ENCODE assay signal across 8 cellular contexts in the genomic region with DNA sequence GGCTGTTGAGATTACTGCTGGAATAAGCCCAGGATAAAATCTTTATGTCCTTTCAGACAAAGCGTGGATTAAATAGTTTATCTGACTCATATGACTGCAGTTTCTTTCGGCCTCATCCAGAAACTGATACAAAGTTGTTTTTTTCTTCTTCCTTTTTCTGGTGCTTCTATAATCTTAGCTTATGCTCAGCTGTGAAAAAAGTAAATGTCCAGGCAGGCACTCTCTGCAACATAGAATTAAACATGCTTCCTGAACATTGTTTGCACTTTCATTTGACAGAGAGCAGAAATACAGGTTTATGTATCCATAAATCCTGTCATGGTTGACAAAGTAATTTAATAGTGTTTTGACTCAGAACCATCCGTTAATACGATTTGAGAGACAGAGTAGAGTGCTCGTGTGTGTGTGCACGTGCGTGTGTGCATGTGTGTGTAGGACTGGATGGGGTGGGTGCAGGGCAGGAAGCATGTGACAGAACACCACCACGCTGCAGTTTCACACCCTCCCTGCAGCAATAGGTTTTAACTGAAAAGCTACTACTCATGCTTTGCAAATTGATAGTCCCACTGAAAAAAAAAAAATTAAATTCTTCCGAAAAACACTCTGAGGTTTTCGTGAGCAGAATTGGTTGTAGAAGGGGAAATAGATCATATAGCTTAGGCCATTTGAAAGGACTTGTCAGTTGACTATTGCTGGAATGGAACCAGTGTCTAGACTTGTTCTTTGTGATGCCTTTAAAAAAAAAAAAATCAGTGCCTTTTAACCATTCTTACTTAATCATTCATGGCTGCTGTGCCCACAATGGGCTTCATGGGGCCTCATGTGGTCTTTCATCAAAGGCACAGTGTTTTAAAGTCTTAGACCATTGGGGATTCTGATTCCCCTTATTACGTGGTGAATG.
A peak's percentile ranks its signal among the peaks of the same experiment; 100 is the strongest.
DNase-seq lines count a peak whose midpoint lies in the region; ATAC-seq, FAIRE-seq and TF ChIP-seq lines count a peak whose summit lies in the region.

No MANE protein-coding gene starts in this region.

- H3K4me3 ChIP-seq in GM23338 = no peak overlapping the region
- H3K4me3 ChIP-seq in vagina = peak overlapping the region in 1 of 2 donors; percentile 4

- peak; percentile 21; the same call in 2 of the 3 replicates for ATAC-seq in GM23338
- peak; percentile 88 to 90 for ATAC-seq in activated CD4-positive, CD25-positive, alpha-beta regulatory T cell treated with anti-CD3 and anti-CD28 coated beads, Interleukin-2, amount 50 U/mL, for 24 hours

- H3F3A ChIP-seq in GM23338 (replicated peaks; ENCODE audit: low read depth) = no peaks in the 10 kb centered on the region

- no peaks in the 10 kb centered on the region for H3K36me3 Mint-ChIP-seq in GM23338 (ENCODE audit: low read depth)

- 0 out of 2 replicates have a peak overlapping the region, but pooled peaks have one; percentile 2 for H3K27ac ChIP-seq in GM23338 (ENCODE audit: low read depth)
- H3K27ac ChIP-seq in vagina = peak overlapping the region; percentile 43

- no peak overlapping the region for H2AFZ ChIP-seq in GM23338

- H3K9me2 ChIP-seq in GM23338 (ENCODE audit: insufficient read depth) = no peaks in the 10 kb centered on the region

- H3K36me3 ChIP-seq in GM23338 (ENCODE audit: insufficient read depth) = no peaks in the 10 kb centered on the region
- H3K36me3 ChIP-seq in vagina = no peaks in the 10 kb centered on the region

- intact Hi-C loops in vagina (cut with DNase I) = no loop called here

- TF ChIP-seq POLR2A in GM12891 (IDR thresholded peaks at IDR 0.05; ENCODE audit: low read depth, low read length) (0 out of 2 replicates have a peak, but pooled peaks have one; percentile 1), vagina (IDR thresholded peaks at IDR 0.05) (no peak)

- no peak overlapping the region; the same call in 2 of the 3 replicates for H3K4me3 Mint-ChIP-seq in GM23338

- H3K79me2 ChIP-seq in GM23338 (replicated peaks; ENCODE audit: insufficient read depth) = peaks cover 80% of the 10 kb centered on the region

- no peak for TF ChIP-seq CTCF in GM23338 (conservative IDR thresholded peaks at IDR 0.05; ENCODE audit: low read depth in 2 of 2)
- no peak for TF ChIP-seq CTCF in vagina (IDR thresholded peaks at IDR 0.05)

- peaks cover 22% of the 10 kb centered on the region; the same call in 1 of the 2 replicates for H4K20me1 ChIP-seq in GM23338 (replicated peaks; ENCODE audit: insufficient read depth)

- H3K9me3 ChIP-seq in vagina = no peaks in the 10 kb centered on the region

- no peaks in the 10 kb centered on the region for H3K9me3 Mint-ChIP-seq in GM23338

- peak overlapping the region; percentile 26; the same call in 1 of the 2 replicates for H3K4me2 ChIP-seq in GM23338

- peaks cover 42% of the 10 kb centered on the region for H3K4me1 ChIP-seq in GM23338 (ENCODE audit: insufficient read depth)
- H3K4me1 ChIP-seq in vagina = peaks cover 90% of the 10 kb centered on the region

- H3K4me1 Mint-ChIP-seq in GM23338 = peaks cover 56% of the 10 kb centered on the region

- peak overlapping the region; percentile 32 for H3K27ac Mint-ChIP-seq in GM23338

- H3K27me3 Mint-ChIP-seq in GM23338 (ENCODE audit: insufficient read depth, low read depth, poor library complexity) = peaks cover 1% of the 10 kb centered on the region

- peak; percentile 100 for FAIRE-seq in GM12891 (lab: Jason Lieb, UNC)

- DNase-seq in GM12891 (ENCODE audit: insufficient read length, low spot score) (no peak), GM23338 (ENCODE audit: low spot score) (no peak), NCI-H1092 (lab: John Stamatoyannopoulos, UW) (peak; percentile 46), nucleus accumbens (lab: John Stamatoyannopoulos, UW) (peak in 34 of 56 donors; percentile 6 to 60 (median 27)), vagina (ENCODE audit: extremely low spot score in 2 of 2) (no peak), SKM-1 treated with dmso at 0.1 percent for 144 hours (lab: John Stamatoyannopoulos, UW; ENCODE audit: unreplicated experiment) (no peak)
- peak; percentile 11 for DNase-seq in effector CD4-positive, alpha-beta T cell

- H3K27me3 ChIP-seq in GM23338 (ENCODE audit: insufficient read depth) (no peaks in the 10 kb centered on the region), vagina (no peaks in the 10 kb centered on the region)

TF ChIP-seq in GM12891, 5 proteins besides CTCF, POLR2A, EP300 and RAD21:
- TF ChIP-seq POU2F2 (IDR thresholded peaks at IDR 0.05; ENCODE audit: low read depth, low read length) = 0 out of 2 replicates have a peak, but pooled peaks have one; percentile 5
- no peak for TF ChIP-seq PAX5 (IDR thresholded peaks at IDR 0.05; ENCODE audit: insufficient read depth, low read length, severe bottlenecking)

TF ChIP-seq in GM23338, 12 proteins besides CTCF, POLR2A, EP300 and RAD21 (continues in another document):
- no peak for TF ChIP-seq CREB1 (CRISPR knock-in tag; IDR thresholded peaks at IDR 0.05; ENCODE audit: low read depth)
- TF ChIP-seq, protein P1, sequence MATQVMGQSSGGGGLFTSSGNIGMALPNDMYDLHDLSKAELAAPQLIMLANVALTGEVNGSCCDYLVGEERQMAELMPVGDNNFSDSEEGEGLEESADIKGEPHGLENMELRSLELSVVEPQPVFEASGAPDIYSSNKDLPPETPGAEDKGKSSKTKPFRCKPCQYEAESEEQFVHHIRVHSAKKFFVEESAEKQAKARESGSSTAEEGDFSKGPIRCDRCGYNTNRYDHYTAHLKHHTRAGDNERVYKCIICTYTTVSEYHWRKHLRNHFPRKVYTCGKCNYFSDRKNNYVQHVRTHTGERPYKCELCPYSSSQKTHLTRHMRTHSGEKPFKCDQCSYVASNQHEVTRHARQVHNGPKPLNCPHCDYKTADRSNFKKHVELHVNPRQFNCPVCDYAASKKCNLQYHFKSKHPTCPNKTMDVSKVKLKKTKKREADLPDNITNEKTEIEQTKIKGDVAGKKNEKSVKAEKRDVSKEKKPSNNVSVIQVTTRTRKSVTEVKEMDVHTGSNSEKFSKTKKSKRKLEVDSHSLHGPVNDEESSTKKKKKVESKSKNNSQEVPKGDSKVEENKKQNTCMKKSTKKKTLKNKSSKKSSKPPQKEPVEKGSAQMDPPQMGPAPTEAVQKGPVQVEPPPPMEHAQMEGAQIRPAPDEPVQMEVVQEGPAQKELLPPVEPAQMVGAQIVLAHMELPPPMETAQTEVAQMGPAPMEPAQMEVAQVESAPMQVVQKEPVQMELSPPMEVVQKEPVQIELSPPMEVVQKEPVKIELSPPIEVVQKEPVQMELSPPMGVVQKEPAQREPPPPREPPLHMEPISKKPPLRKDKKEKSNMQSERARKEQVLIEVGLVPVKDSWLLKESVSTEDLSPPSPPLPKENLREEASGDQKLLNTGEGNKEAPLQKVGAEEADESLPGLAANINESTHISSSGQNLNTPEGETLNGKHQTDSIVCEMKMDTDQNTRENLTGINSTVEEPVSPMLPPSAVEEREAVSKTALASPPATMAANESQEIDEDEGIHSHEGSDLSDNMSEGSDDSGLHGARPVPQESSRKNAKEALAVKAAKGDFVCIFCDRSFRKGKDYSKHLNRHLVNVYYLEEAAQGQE (IDR thresholded peaks at IDR 0.05; ENCODE audit: unreplicated experiment) = no peak

Comparison
In these comparisons a context has a peak if more than half of its experiments do, and no peak if none do; other contexts are left out.
1. DNase-seq: peak in NCI-H1092 (single experiment), effector CD4-positive, alpha-beta T cell (single experiment) and nucleus accumbens (34 of 56); none in GM12891 (single experiment), GM23338 (single experiment), vagina (0 of 2) and SKM-1 treated with dmso at 0.1 percent for 144 hours (single experiment).